Comparison of ENCODE assay signal across 6 cellular contexts in genomic region chr10:61115874-61116273, GRCh38.
"Had no signal": no experiment of that assay in that cellular context is flagged by ENCODE, and none has a peak within 500 bp of the region (broad histone marks: within the 10 kb centered on the region; RNA-seq: fewer than 3 reads in every experiment).

No MANE protein-coding gene starts in this region.

- H3K4me2 ChIP-seq: GM23338, KMS-11 had no signal

- H3K27ac ChIP-seq: KMS-11 had no signal

- DNase-seq: H9, HCEC 1CT, IMR-90, KBM-7 had no signal

- H2AFZ ChIP-seq: GM23338 had no signal

- H3K4me3 ChIP-seq: GM23338 had no signal

- ATAC-seq: GM23338 had no signal

- H3K9ac ChIP-seq: KMS-11 had no signal
